Comparison of ENCODE assay signal across 19 cellular contexts in the genomic region with DNA sequence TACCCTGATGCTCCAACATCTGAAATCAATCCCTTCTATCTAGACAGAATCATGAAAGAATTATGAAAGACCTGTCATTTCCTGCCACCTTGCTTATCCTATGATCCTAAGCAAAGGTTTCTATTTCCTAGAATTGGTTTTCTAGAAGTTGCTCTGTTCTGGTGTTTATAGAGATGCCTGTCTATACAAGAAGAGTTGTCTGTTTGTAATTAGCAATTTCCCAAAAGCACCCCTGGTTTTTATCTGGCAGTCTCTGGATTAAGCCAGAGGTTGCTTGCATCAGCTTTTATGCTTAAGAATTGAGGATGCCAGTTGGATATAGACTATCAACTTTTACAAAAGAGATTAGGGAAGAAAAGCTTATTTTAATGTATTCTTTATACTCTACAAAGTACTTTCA.
DNase-seq lines count a peak whose midpoint lies in the region; ATAC-seq and TF ChIP-seq lines count a peak whose summit lies in the region.
"Had no signal": no experiment of that assay in that cellular context is flagged by ENCODE, and none has a peak within 500 bp of the region (broad histone marks: within the 10 kb centered on the region; RNA-seq: fewer than 3 reads in every experiment).

No MANE protein-coding gene starts in this region.

- TF ChIP-seq EP300 in SK-N-SH (IDR thresholded peaks at IDR 0.05; ENCODE audit: borderline replicate concordance in 1 of 2, low read depth in 1 of 2, low read length in 1 of 2): peak in 1 of 2 experiments; percentile 70; a peak in 2 of 4 replicates

- no peaks in the 10 kb centered on the region for H3K9me2 ChIP-seq in SK-N-SH

- H4K20me1 ChIP-seq in DND-41 (ENCODE audit: insufficient read depth, low read length): no peaks in the 10 kb centered on the region
- no peaks in the 10 kb centered on the region for H4K20me1 ChIP-seq in SK-N-SH (ENCODE audit: insufficient read depth)
- H4K20me1 ChIP-seq: BLaER1 treated with 17β-estradiol and CSF1 and Interleukin-3, amounts not matched to agents 10 nM and 100 nM had no signal

- no peaks in the 10 kb centered on the region for H3K9me3 ChIP-seq in DND-41 (ENCODE audit: insufficient read depth, low read length, severe bottlenecking)
- no peaks in the 10 kb centered on the region for H3K9me3 ChIP-seq in SK-N-SH
- H3K9me3 ChIP-seq: A549; BE2C; BLaER1 treated with 17β-estradiol and CSF1 and Interleukin-3, amounts not matched to agents 10 nM and 100 nM had no signal

- H3K9ac ChIP-seq in DND-41 (ENCODE audit: low read depth, low read length): no peak overlapping the region
- H3K9ac ChIP-seq in SK-N-SH: no peak overlapping the region
- H3K9ac ChIP-seq: BLaER1 treated with 17β-estradiol and CSF1 and Interleukin-3, amounts not matched to agents 10 nM and 100 nM; GM23248 had no signal

- no peaks in the 10 kb centered on the region for H3K79me2 ChIP-seq in DND-41 (ENCODE audit: insufficient read depth, low read length)
- no peaks in the 10 kb centered on the region for H3K79me2 ChIP-seq in SK-N-SH (ENCODE audit: insufficient read depth)

- H2AFZ ChIP-seq in DND-41 (ENCODE audit: low read depth, low read length) (no peak overlapping the region), SK-N-SH (ENCODE audit: low read depth) (no peak overlapping the region)
- H2AFZ ChIP-seq: GM23248 had no signal

- TF ChIP-seq RAD21 in SK-N-SH (IDR thresholded peaks at IDR 0.05; ENCODE audit: low read length): no peak

- TF ChIP-seq CTCF in DND-41 (IDR thresholded peaks at IDR 0.05; ENCODE audit: borderline replicate concordance, extremely low read depth, low read length, poor library complexity, severe bottlenecking) (no peak), SK-N-SH (IDR thresholded peaks at IDR 0.05) (no peak)

- H3K4me1 ChIP-seq in DND-41 (ENCODE audit: insufficient read depth, low read length) (peaks cover 15% of the 10 kb centered on the region), SK-N-SH (ENCODE audit: control insufficient read depth in 1 of 2, insufficient read depth in 2 of 2, low read depth in 1 of 2, low read length in 1 of 2) (peaks cover 0 to 22% of the 10 kb centered on the region in 2 experiments; a peak in 2 of 4 replicates)

- H3K4me2 ChIP-seq in DND-41 (ENCODE audit: insufficient read depth, low read length) (no peak overlapping the region), SK-N-SH (no peak overlapping the region)
- H3K4me2 ChIP-seq: A549; BLaER1 treated with 17β-estradiol and CSF1 and Interleukin-3, amounts not matched to agents 10 nM and 100 nM had no signal

- H3K36me3 ChIP-seq in DND-41 (ENCODE audit: insufficient read depth, low read length) (no peaks in the 10 kb centered on the region), SK-N-SH (replicated peaks in 1 of 2; ENCODE audit: control insufficient read depth in 1 of 2, insufficient read depth in 2 of 2, low read length in 1 of 2) (no peaks in the 10 kb centered on the region)
- H3K36me3 ChIP-seq: BE2C; BLaER1 treated with 17β-estradiol and CSF1 and Interleukin-3, amounts not matched to agents 10 nM and 100 nM had no signal

- H3K27ac ChIP-seq in DND-41 (ENCODE audit: low read length) (no peak overlapping the region), SK-N-SH (ENCODE audit: low read depth in 2 of 2, low read length in 1 of 2) (peak overlapping the region in 1 of 2 experiments; percentile 43; a peak in 2 of 4 replicates)
- H3K27ac ChIP-seq: A549; BLaER1 treated with 17β-estradiol and CSF1 and Interleukin-3, amounts not matched to agents 10 nM and 100 nM; GM23248 had no signal

- CTCF ChIA-PET in SK-N-SH (lab: Yijun Ruan, JAX): no interaction called here

- H3K4me3 ChIP-seq in DND-41 (ENCODE audit: low read depth in 1 of 2, low read length in 2 of 2): no peak overlapping the region
- H3K4me3 ChIP-seq in SK-N-SH (ENCODE audit: low read depth in 2 of 2, low read length in 1 of 2): no peak overlapping the region
- H3K4me3 ChIP-seq: A549; BLaER1 treated with 17β-estradiol and CSF1 and Interleukin-3, amounts not matched to agents 10 nM and 100 nM; GM23248 had no signal

- POLR2A ChIA-PET in SK-N-SH (lab: Yijun Ruan, JAX): no interaction called here

- no peak for DNase-seq in DND-41
- DNase-seq in SK-N-SH: peak; percentile 25
- peak; percentile 11 for DNase-seq in fibroblast of peridontal ligament (ENCODE audit: extremely low read depth)
- DNase-seq in GF-D8 (lab: John Stamatoyannopoulos, UW): no peak
- DNase-seq: 8988T; ACHN; AML-193; BE2C; CD4-positive, alpha-beta T cell; CD8-positive, alpha-beta memory T cell; DMS 273 treated with DMSO at 0.1 percent for 48 hours; DMS79; GM23248; H7; HCEC 1CT had no signal

- no peaks in the 10 kb centered on the region for H3K27me3 ChIP-seq in DND-41 (ENCODE audit: insufficient read depth, low read length, poor library complexity)
- H3K27me3 ChIP-seq in SK-N-SH (ENCODE audit: insufficient read depth): no peaks in the 10 kb centered on the region
- H3K27me3 ChIP-seq: BE2C; BLaER1 treated with 17β-estradiol and CSF1 and Interleukin-3, amounts not matched to agents 10 nM and 100 nM had no signal

- ATAC-seq in DND-41 (ENCODE audit: insufficient read depth, low read depth): peak; percentile 50
- ATAC-seq in HG03175 (IDR thresholded peaks at IDR 0.05; ENCODE audit: unreplicated experiment): no peak
- ATAC-seq in GM21447 (IDR thresholded peaks at IDR 0.05; ENCODE audit: unreplicated experiment): no peak
- ATAC-seq: A549 had no signal

- H3F3A ChIP-seq in SK-N-SH (replicated peaks; ENCODE audit: insufficient read depth): no peaks in the 10 kb centered on the region

TF ChIP-seq in SK-N-SH, 30 proteins besides CTCF, POLR2A, EP300 and RAD21:
- TF ChIP-seq, protein P1, sequence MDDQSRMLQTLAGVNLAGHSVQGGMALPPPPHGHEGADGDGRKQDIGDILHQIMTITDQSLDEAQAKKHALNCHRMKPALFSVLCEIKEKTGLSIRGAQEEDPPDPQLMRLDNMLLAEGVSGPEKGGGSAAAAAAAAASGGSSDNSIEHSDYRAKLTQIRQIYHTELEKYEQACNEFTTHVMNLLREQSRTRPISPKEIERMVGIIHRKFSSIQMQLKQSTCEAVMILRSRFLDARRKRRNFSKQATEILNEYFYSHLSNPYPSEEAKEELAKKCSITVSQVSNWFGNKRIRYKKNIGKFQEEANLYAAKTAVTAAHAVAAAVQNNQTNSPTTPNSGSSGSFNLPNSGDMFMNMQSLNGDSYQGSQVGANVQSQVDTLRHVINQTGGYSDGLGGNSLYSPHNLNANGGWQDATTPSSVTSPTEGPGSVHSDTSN (IDR thresholded peaks at IDR 0.05): no peak
- TF ChIP-seq RFX5 (IDR thresholded peaks at IDR 0.05; ENCODE audit: low read length) (no peak), YY1 (IDR thresholded peaks at IDR 0.05; ENCODE audit: low read depth) (no peak), FOXJ3 (CRISPR knock-in tag; IDR thresholded peaks at IDR 0.05) (peak; percentile 50; the same call in 1 of the 2 replicates), GABPA (IDR thresholded peaks at IDR 0.05; ENCODE audit: low read depth) (no peak), GATA2 (CRISPR knock-in tag; IDR thresholded peaks at IDR 0.05) (peak; percentile 34; the same call in 1 of the 2 replicates), NFIC (IDR thresholded peaks at IDR 0.05; ENCODE audit: borderline replicate concordance) (no peak), ELF1 (IDR thresholded peaks at IDR 0.05) (no peak), TEAD4 (IDR thresholded peaks at IDR 0.05; ENCODE audit: borderline replicate concordance, insufficient read depth) (no peak), MEF2A (IDR thresholded peaks at IDR 0.05; ENCODE audit: borderline replicate concordance, low read depth) (no peak)
- TF ChIP-seq, protein P2, sequence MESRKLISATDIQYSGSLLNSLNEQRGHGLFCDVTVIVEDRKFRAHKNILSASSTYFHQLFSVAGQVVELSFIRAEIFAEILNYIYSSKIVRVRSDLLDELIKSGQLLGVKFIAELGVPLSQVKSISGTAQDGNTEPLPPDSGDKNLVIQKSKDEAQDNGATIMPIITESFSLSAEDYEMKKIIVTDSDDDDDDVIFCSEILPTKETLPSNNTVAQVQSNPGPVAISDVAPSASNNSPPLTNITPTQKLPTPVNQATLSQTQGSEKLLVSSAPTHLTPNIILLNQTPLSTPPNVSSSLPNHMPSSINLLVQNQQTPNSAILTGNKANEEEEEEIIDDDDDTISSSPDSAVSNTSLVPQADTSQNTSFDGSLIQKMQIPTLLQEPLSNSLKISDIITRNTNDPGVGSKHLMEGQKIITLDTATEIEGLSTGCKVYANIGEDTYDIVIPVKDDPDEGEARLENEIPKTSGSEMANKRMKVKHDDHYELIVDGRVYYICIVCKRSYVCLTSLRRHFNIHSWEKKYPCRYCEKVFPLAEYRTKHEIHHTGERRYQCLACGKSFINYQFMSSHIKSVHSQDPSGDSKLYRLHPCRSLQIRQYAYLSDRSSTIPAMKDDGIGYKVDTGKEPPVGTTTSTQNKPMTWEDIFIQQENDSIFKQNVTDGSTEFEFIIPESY (IDR thresholded peaks at IDR 0.05; ENCODE audit: borderline replicate concordance, low read depth): no peak
- TF ChIP-seq, protein P3, sequence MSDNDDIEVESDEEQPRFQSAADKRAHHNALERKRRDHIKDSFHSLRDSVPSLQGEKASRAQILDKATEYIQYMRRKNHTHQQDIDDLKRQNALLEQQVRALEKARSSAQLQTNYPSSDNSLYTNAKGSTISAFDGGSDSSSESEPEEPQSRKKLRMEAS (IDR thresholded peaks at IDR 0.05; ENCODE audit: low read depth): no peak
- TF ChIP-seq, protein P4, sequence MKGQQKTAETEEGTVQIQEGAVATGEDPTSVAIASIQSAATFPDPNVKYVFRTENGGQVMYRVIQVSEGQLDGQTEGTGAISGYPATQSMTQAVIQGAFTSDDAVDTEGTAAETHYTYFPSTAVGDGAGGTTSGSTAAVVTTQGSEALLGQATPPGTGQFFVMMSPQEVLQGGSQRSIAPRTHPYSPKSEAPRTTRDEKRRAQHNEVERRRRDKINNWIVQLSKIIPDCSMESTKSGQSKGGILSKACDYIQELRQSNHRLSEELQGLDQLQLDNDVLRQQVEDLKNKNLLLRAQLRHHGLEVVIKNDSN (IDR thresholded peaks at IDR 0.05; ENCODE audit: borderline replicate concordance, low read depth): no peak

Comparison
In these comparisons a context has a peak if more than half of its experiments do, and no peak if none do; other contexts are left out.
1. DNase-seq: peak in SK-N-SH (single experiment) and fibroblast of peridontal ligament (single experiment); none in DND-41 (single experiment) and GF-D8 (single experiment).